ENCODE assay signal across 20 cellular contexts in the genomic region with DNA sequence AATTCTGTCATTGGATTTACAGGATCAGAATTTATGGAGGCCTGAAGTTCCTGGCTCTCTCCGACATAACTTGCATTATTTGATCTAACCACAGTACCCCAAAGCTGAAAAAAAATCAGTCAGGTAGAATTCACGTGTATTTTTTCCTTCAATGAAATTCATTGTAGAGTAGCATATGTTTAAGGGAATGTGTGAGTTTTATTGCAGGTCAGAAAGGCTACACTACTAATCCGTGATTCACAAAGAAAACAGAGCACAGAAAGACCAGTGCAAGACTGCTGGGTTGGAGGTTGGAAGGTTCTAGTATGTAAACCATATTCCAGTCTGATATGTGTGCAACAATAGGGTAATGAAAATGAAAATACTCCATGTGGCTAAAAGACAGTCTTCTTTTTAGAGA.
DNase-seq lines count a peak whose midpoint lies in the region; ATAC-seq, FAIRE-seq and TF ChIP-seq lines count a peak whose summit lies in the region.
"Had no signal": no experiment of that assay in that cellular context is flagged by ENCODE, and none has a peak within 500 bp of the region (broad histone marks: within the 10 kb centered on the region; RNA-seq: fewer than 3 reads in every experiment).

No MANE protein-coding gene starts in this region.

- H3K4me3 ChIP-seq in PC-3 (ENCODE audit: low read length) = no peak overlapping the region
- no peak overlapping the region for H3K4me3 ChIP-seq in endothelial cell of umbilical vein (replicated peaks in 1 of 3; ENCODE audit: insufficient read depth in 1 of 3, low read depth in 1 of 3, low read length in 3 of 3)
- H3K4me3 ChIP-seq: cardiac muscle cell, upper lobe of right lung had no signal

- no peak overlapping the region for H2AFZ ChIP-seq in PC-3 (ENCODE audit: low read length)
- peak overlapping the region; percentile 57 for H2AFZ ChIP-seq in endothelial cell of umbilical vein (ENCODE audit: low read depth, low read length)

- H3K9ac ChIP-seq in PC-3 (ENCODE audit: low read length) (no peak overlapping the region), endothelial cell of umbilical vein (replicated peaks; ENCODE audit: extremely low read depth, insufficient read depth, low read length) (no peak overlapping the region)

- intact Hi-C loops in PC-3 (cut with micrococcal nuclease) = loop anchor here (1.0 to 5.0 kb wide), 3 partner anchors 51 to 240 kb away; no protein-coding TSS in a partner anchor
- intact Hi-C loops in endothelial cell of umbilical vein (cut with micrococcal nuclease) = no loop called here

- no peaks in the 10 kb centered on the region for H3K9me1 ChIP-seq in endothelial cell of umbilical vein (replicated peaks; ENCODE audit: control insufficient read depth, extremely low read depth, insufficient read depth, low read length)

- CTCF ChIA-PET in PC-3 (lab: Charles Lee) (no interaction called here), endothelial cell of umbilical vein (lab: Charles Lee) (no interaction called here)

- TF ChIP-seq CTCF in PC-3 (conservative IDR thresholded peaks at IDR 0.05; ENCODE audit: low read depth, low read length) = no peak
- no peak for TF ChIP-seq CTCF in endothelial cell of umbilical vein (IDR thresholded peaks at IDR 0.05; ENCODE audit: extremely low read depth in 1 of 2, insufficient read depth in 1 of 2, low read depth in 1 of 2, low read length in 2 of 2)

- H3K27me3 ChIP-seq in PC-3 (ENCODE audit: low read length) (no peaks in the 10 kb centered on the region), endothelial cell of umbilical vein (ENCODE audit: control insufficient read depth in 2 of 2, insufficient read depth in 2 of 2, low read length in 2 of 2) (no peaks in the 10 kb centered on the region)
- H3K27me3 ChIP-seq: BE2C, cardiac muscle cell, upper lobe of right lung had no signal

- H3K36me3 ChIP-seq in PC-3 (ENCODE audit: low read depth, low read length) = no peaks in the 10 kb centered on the region
- H3K36me3 ChIP-seq in endothelial cell of umbilical vein (ENCODE audit: control insufficient read depth in 2 of 2, extremely low read depth in 1 of 2, insufficient read depth in 2 of 2, low read length in 2 of 2) = no peaks in the 10 kb centered on the region
- H3K36me3 ChIP-seq: BE2C, cardiac muscle cell, upper lobe of right lung had no signal

- no peaks in the 10 kb centered on the region for H3K36me3 Mint-ChIP-seq in activated T-cell treated with anti-CD3 and anti-CD28 coated beads, Interleukin-2, amount 50 U/mL, for 4 hours (ENCODE audit: insufficient read depth)

- no peaks in the 10 kb centered on the region for H3K4me1 Mint-ChIP-seq in activated T-cell treated with anti-CD3 and anti-CD28 coated beads, Interleukin-2, amount 50 U/mL, for 4 hours (ENCODE audit: low read depth)

- no peaks in the 10 kb centered on the region for H3K79me2 ChIP-seq in PC-3 (ENCODE audit: low read length)
- H3K79me2 ChIP-seq in endothelial cell of umbilical vein (ENCODE audit: control insufficient read depth, insufficient read depth, low read length) = no peaks in the 10 kb centered on the region

- H4K20me1 ChIP-seq in PC-3 (ENCODE audit: low read length) = no peaks in the 10 kb centered on the region
- no peaks in the 10 kb centered on the region for H4K20me1 ChIP-seq in endothelial cell of umbilical vein (replicated peaks; ENCODE audit: control insufficient read depth, extremely low read depth, insufficient read depth, low read length)

- ATAC-seq in PC-3 (peak; percentile 100), HG03432 (IDR thresholded peaks at IDR 0.05; ENCODE audit: unreplicated experiment) (no peak), GM19463 (IDR thresholded peaks at IDR 0.05; ENCODE audit: unreplicated experiment) (no peak)
- ATAC-seq in activated T-cell treated with anti-CD3 and anti-CD28 coated beads, Interleukin-2, amount 50 U/mL, for 4 hours = no peak
- ATAC-seq: effector memory CD8-positive, alpha-beta T cell; upper lobe of right lung had no signal

- peak; percentile 44 for FAIRE-seq in endothelial cell of umbilical vein (lab: Jason Lieb, UNC)
- FAIRE-seq: islet of Langerhans, small intestine had no signal

- no peaks in the 10 kb centered on the region for H3F3A ChIP-seq in PC-3 (ENCODE audit: low read length, unreplicated experiment)

- BruUV-seq in PC-3 (replicated peaks; lab: Mats Ljungman, UMichigan) = no TSS peak
- BruUV-seq in endothelial cell of umbilical vein (replicated peaks; lab: Mats Ljungman, UMichigan) = no TSS peak

- DNase-seq in EH (ENCODE audit: low read depth) (peak; percentile 78), PC-3 (peak; percentile 84), endothelial cell of umbilical vein (ENCODE audit: low read depth, low spot score) (peak; percentile 80), non-pigmented ciliary epithelial cell (ENCODE audit: low read depth) (peak; percentile 79), DMS79 (lab: John Stamatoyannopoulos, UW) (no peak)
- no peak for DNase-seq in activated T-cell treated with anti-CD3 and anti-CD28 coated beads, Interleukin-2, amount 50 U/mL, for 4 hours
- DNase-seq: activated CD8-positive, alpha-beta memory T cell treated with anti-CD3 and anti-CD28 coated beads for 24 hours; BE2C; effector memory CD8-positive, alpha-beta T cell; glutamatergic neuron; midbrain; NCI-H1417 treated with DMSO at 0.1 percent for 48 hours; small intestine; stimulated activated naive CD4-positive, alpha-beta T cell; upper lobe of right lung had no signal

- dilution Hi-C loops in endothelial cell of umbilical vein (cut with MboI; ENCODE audit: extremely low pct_ligation_motif_present, low sequenced_read_pairs) = no loop called here

- peaks cover 16% of the 10 kb centered on the region for H3K4me1 ChIP-seq in PC-3 (ENCODE audit: insufficient read depth, low read length)
- peaks cover 7% of the 10 kb centered on the region for H3K4me1 ChIP-seq in endothelial cell of umbilical vein (ENCODE audit: control insufficient read depth, extremely low read depth, insufficient read depth, low read length)
- H3K4me1 ChIP-seq: BE2C, upper lobe of right lung had no signal

- H3K9me3 Mint-ChIP-seq in activated T-cell treated with anti-CD3 and anti-CD28 coated beads, Interleukin-2, amount 50 U/mL, for 4 hours = peaks cover 7% of the 10 kb centered on the region

- peak overlapping the region; percentile 16 for H3K4me2 ChIP-seq in PC-3 (ENCODE audit: low read length)
- H3K4me2 ChIP-seq in endothelial cell of umbilical vein (ENCODE audit: insufficient read depth, low read length) = peak overlapping the region; percentile 29

- H3K27me3 Mint-ChIP-seq in activated T-cell treated with anti-CD3 and anti-CD28 coated beads, Interleukin-2, amount 50 U/mL, for 4 hours (ENCODE audit: low read depth) = no peaks in the 10 kb centered on the region
- H3K27me3 Mint-ChIP-seq: effector memory CD8-positive, alpha-beta T cell had no signal

- peak overlapping the region; percentile 13; the same call in 1 of the 2 replicates for H3K27ac ChIP-seq in PC-3 (ENCODE audit: low read length)
- no peak overlapping the region for H3K27ac ChIP-seq in endothelial cell of umbilical vein (ENCODE audit: insufficient read depth, low read depth, low read length)
- H3K27ac ChIP-seq: cardiac muscle cell, upper lobe of right lung, VCaP had no signal

- no peak overlapping the region for H3K4me3 Mint-ChIP-seq in activated T-cell treated with anti-CD3 and anti-CD28 coated beads, Interleukin-2, amount 50 U/mL, for 4 hours
- H3K4me3 Mint-ChIP-seq: effector memory CD8-positive, alpha-beta T cell had no signal

- TF ChIP-seq POLR2A in endothelial cell of umbilical vein (IDR thresholded peaks at IDR 0.05; ENCODE audit: low read depth, low read length) = no peak

- POLR2A ChIA-PET in PC-3 (lab: Charles Lee; ENCODE audit: unreplicated experiment) = interaction anchor here (0.7 kb wide), 1 partner anchor 610 kb away, joined by 5 read pairs; no protein-coding TSS in a partner anchor
- POLR2A ChIA-PET in endothelial cell of umbilical vein (lab: Charles Lee) = no interaction called here

- H3K9me2 ChIP-seq in PC-3 (replicated peaks; ENCODE audit: low read length) = no peaks in the 10 kb centered on the region

- H3K9me3 ChIP-seq in PC-3 (ENCODE audit: low read length) (no peaks in the 10 kb centered on the region), endothelial cell of umbilical vein (replicated peaks; ENCODE audit: control insufficient read depth, insufficient read depth, low read length) (no peaks in the 10 kb centered on the region)
- H3K9me3 ChIP-seq: BE2C, upper lobe of right lung had no signal

TF ChIP-seq in endothelial cell of umbilical vein, 7 proteins besides CTCF, POLR2A, EP300 and RAD21:
- TF ChIP-seq MYC (IDR thresholded peaks at IDR 0.05; ENCODE audit: low read depth, low read length) = no peak
- no peak for TF ChIP-seq POLR2AphosphoS5 (IDR thresholded peaks at IDR 0.05; ENCODE audit: insufficient read depth, low read depth, low read length)
- TF ChIP-seq JUN (IDR thresholded peaks at IDR 0.05; ENCODE audit: borderline replicate concordance, insufficient read depth, insufficient read length, low read depth) = peak; percentile 18
- TF ChIP-seq FOS (IDR thresholded peaks at IDR 0.05; ENCODE audit: borderline replicate concordance, insufficient read depth, low read length) = peak; percentile 72

Comparison
In these comparisons a context has a peak if more than half of its experiments do, and no peak if none do; other contexts are left out.
1. DNase-seq: peak in EH (single experiment), PC-3 (single experiment), endothelial cell of umbilical vein (single experiment) and non-pigmented ciliary epithelial cell (single experiment); none in DMS79 (single experiment) and activated T-cell treated with anti-CD3 and anti-CD28 coated beads, Interleukin-2, amount 50 U/mL, for 4 hours (single experiment).